Comparison of ENCODE assay signal across 12 cellular contexts in genomic region chr15:25673351-25673750, GRCh38.
DNase-seq lines count a peak whose midpoint lies in the region; ATAC-seq and TF ChIP-seq lines count a peak whose summit lies in the region.
"Had no signal": no experiment of that assay in that cellular context is flagged by ENCODE, and none has a peak within 500 bp of the region (broad histone marks: within the 10 kb centered on the region; RNA-seq: fewer than 3 reads in every experiment).

No MANE protein-coding gene starts in this region.

- TF ChIP-seq POLR2A in esophagus muscularis mucosa (IDR thresholded peaks at IDR 0.05; ENCODE audit: low read depth) (no peak), prostate gland (IDR thresholded peaks at IDR 0.05) (no peak)

- H2AFZ ChIP-seq in PC-9, result no peak overlapping the region

- no peak for TF ChIP-seq EP300 in esophagus muscularis mucosa (IDR thresholded peaks at IDR 0.05)

- POLR2A ChIA-PET in PC-9 (lab: Charles Lee; ENCODE audit: unreplicated experiment), result no interaction called here

- H3K4me3 ChIP-seq in RWPE2 (ENCODE audit: severe bottlenecking) (no peak overlapping the region), esophagus muscularis mucosa (no peak overlapping the region), prostate gland (no peak overlapping the region), tibial artery (no peak overlapping the region), PC-9 (no peak overlapping the region)
- H3K4me3 ChIP-seq: BLaER1 treated with 17β-estradiol and CSF1 and Interleukin-3, amounts not matched to agents 10 nM and 100 nM had no signal

- intact Hi-C loops in esophagus muscularis mucosa (cut with DNase I), result loop anchor here (5.0 kb wide), 1 partner anchor 119 kb away; no protein-coding TSS in a partner anchor
- intact Hi-C loops in prostate gland (cut with DNase I), result loop anchor here (10.0 kb wide), 2 partner anchors 161 to 239 kb away; partner anchors contain the start of gene UBE3A
- intact Hi-C loops in tibial artery (cut with DNase I; ENCODE audit: low total_unique reads), result loop anchor here (10.0 kb wide), 1 partner anchor 169 kb away; no protein-coding TSS in a partner anchor
- intact Hi-C loops in PC-9 (cut with micrococcal nuclease; ENCODE audit: unreplicated experiment), result no loop called here

- no peaks in the 10 kb centered on the region for H3K79me2 ChIP-seq in PC-9 (ENCODE audit: low read depth)

- H3K27ac ChIP-seq in RWPE2 (ENCODE audit: poor library complexity, severe bottlenecking) (no peak overlapping the region), esophagus muscularis mucosa (replicated peaks in 1 of 4) (peak overlapping the region; percentile 85 to 94 (median 90)), prostate gland (no peak overlapping the region), tibial artery (peak overlapping the region; percentile 78 to 81), PC-9 (no peak overlapping the region)
- H3K27ac ChIP-seq: BLaER1 treated with 17β-estradiol and CSF1 and Interleukin-3, amounts not matched to agents 10 nM and 100 nM had no signal

- H3K4me1 ChIP-seq in RWPE2 (ENCODE audit: insufficient read depth, poor library complexity, severe bottlenecking) (no peaks in the 10 kb centered on the region), esophagus muscularis mucosa (peaks cover 21 to 98% (median 84%) of the 10 kb centered on the region in 4 donors), prostate gland (replicated peaks) (no peaks in the 10 kb centered on the region), tibial artery (peaks cover 0 to 88% (median 61%) of the 10 kb centered on the region in 4 donors), PC-9 (replicated peaks; ENCODE audit: insufficient read depth) (no peaks in the 10 kb centered on the region)

- ATAC-seq in RWPE2 (ENCODE audit: low read depth), result no peak
- no peak for ATAC-seq in HG03378 (IDR thresholded peaks at IDR 0.05; ENCODE audit: unreplicated experiment)

- H3K27me3 ChIP-seq in RWPE2 (ENCODE audit: insufficient read depth, poor library complexity, severe bottlenecking) (peaks cover 26% of the 10 kb centered on the region), esophagus muscularis mucosa (no peaks in the 10 kb centered on the region), prostate gland (replicated peaks; ENCODE audit: insufficient read depth) (no peaks in the 10 kb centered on the region), tibial artery (no peaks in the 10 kb centered on the region), PC-9 (ENCODE audit: insufficient read depth, low read depth) (peaks cover 57% of the 10 kb centered on the region; the same call in 1 of the 2 replicates)

- no TSS peak for BruUV-seq in PC-9 (replicated peaks; lab: Mats Ljungman, UMichigan)

- H3K9me2 ChIP-seq in PC-9 (ENCODE audit: insufficient read depth), result no peaks in the 10 kb centered on the region

- H3K36me3 ChIP-seq in RWPE2 (ENCODE audit: low read depth) (no peaks in the 10 kb centered on the region), esophagus muscularis mucosa (peaks cover 0 to 7% (median under 1%) of the 10 kb centered on the region in 4 donors), prostate gland (no peaks in the 10 kb centered on the region), tibial artery (peaks cover 0 to 10% (median 10%) of the 10 kb centered on the region in 3 donors), PC-9 (ENCODE audit: low read depth) (no peaks in the 10 kb centered on the region)

- WGBS in esophagus muscularis mucosa, result 69% methylated on average over 9 of the region's 9 CpGs
- WGBS in prostate gland, result 39% methylated on average over 9 of the region's 9 CpGs

- no peaks in the 10 kb centered on the region for H3F3A ChIP-seq in PC-9 (ENCODE audit: insufficient read depth, low read depth)

- H3K9me3 ChIP-seq in RWPE2 (ENCODE audit: severe bottlenecking) (no peaks in the 10 kb centered on the region), esophagus muscularis mucosa (no peaks in the 10 kb centered on the region), prostate gland (no peaks in the 10 kb centered on the region), tibial artery (no peaks in the 10 kb centered on the region), PC-9 (ENCODE audit: insufficient read depth, low read depth) (no peaks in the 10 kb centered on the region)
- H3K9me3 ChIP-seq: BLaER1 treated with 17β-estradiol and CSF1 and Interleukin-3, amounts not matched to agents 10 nM and 100 nM had no signal

- CTCF ChIA-PET in PC-9 (lab: Charles Lee), result no interaction called here

- no peak overlapping the region for H3K4me2 ChIP-seq in PC-9
- H3K4me2 ChIP-seq: BLaER1 treated with 17β-estradiol and CSF1 and Interleukin-3, amounts not matched to agents 10 nM and 100 nM had no signal

- H4K20me1 ChIP-seq in PC-9 (ENCODE audit: insufficient read depth), result no peaks in the 10 kb centered on the region
- H4K20me1 ChIP-seq: BLaER1 treated with 17β-estradiol and CSF1 and Interleukin-3, amounts not matched to agents 10 nM and 100 nM had no signal

- peak; percentile 38 for DNase-seq in RWPE2 (ENCODE audit: low spot score)
- DNase-seq in esophagus muscularis mucosa (ENCODE audit: extremely low spot score), result no peak
- peak; percentile 30 for DNase-seq in prostate gland (ENCODE audit: low spot score)
- no peak for DNase-seq in tibial artery
- no peak for DNase-seq in PC-9
- no peak for DNase-seq in NCI-H2196 treated with DMSO at 0.1 percent for 48 hours (lab: John Stamatoyannopoulos, UW; ENCODE audit: unreplicated experiment)
- DNase-seq: ACHN; CD4-positive, CD25-positive, alpha-beta regulatory T cell; DMS53; GF-D8 had no signal

- no peak for TF ChIP-seq CTCF in RWPE2 (IDR thresholded peaks at IDR 0.05; ENCODE audit: poor library complexity, severe bottlenecking)
- no peak for TF ChIP-seq CTCF in esophagus muscularis mucosa (IDR thresholded peaks at IDR 0.05)
- TF ChIP-seq CTCF in prostate gland (IDR thresholded peaks at IDR 0.05), result no peak
- no peak for TF ChIP-seq CTCF in tibial artery (IDR thresholded peaks at IDR 0.05)
- no peak for TF ChIP-seq CTCF in PC-9 (conservative IDR thresholded peaks at IDR 0.05)

Comparison
In these comparisons a context has a peak if more than half of its experiments do, and no peak if none do; other contexts are left out.
1. DNase-seq: peak in RWPE2 (single experiment) and prostate gland (single experiment); none in esophagus muscularis mucosa (single experiment), tibial artery (0 of 2), PC-9 (0 of 2) and NCI-H2196 treated with DMSO at 0.1 percent for 48 hours (single experiment).
2. H3K27ac ChIP-seq: peak in esophagus muscularis mucosa (4 of 4) and tibial artery (2 of 2); none in RWPE2 (single experiment), prostate gland (0 of 2) and PC-9 (single experiment).